8 cellular contexts compared by ENCODE assay signal in genomic region chr12:104215638-104216297, GRCh38. TPM values are rescaled to one million over a fixed set of nuclear protein-coding genes. Genes with fewer than 3 reads are reported as not detected.
DNase-seq lines count a peak whose midpoint lies in the region; ATAC-seq and TF ChIP-seq lines count a peak whose summit lies in the region.

TXNRD1 (plus strand) TSS chr12:104215779; CDS start chr12:104215803, 24 bp downstream.

- H2AFZ ChIP-seq in OCI-LY3 (ENCODE audit: low read depth, low read length) = no peak within 1 kb of the TSS

- no peaks in the 10 kb centered on the region for H3K79me2 ChIP-seq in OCI-LY3 (ENCODE audit: low read length)

- H3K4me3 Mint-ChIP-seq in natural killer cell = peak within 1 kb of the TSS; percentile 87
- H3K4me3 Mint-ChIP-seq in stimulated activated naive B cell treated with anti-CD40 and anti-IgM and Interleukin-4, amounts not matched to agents 10 μg/mL and 1 μg/mL and 100 μg/mL, for 72 hours = peak within 1 kb of the TSS; percentile 82 to 90

- no peaks in the 10 kb centered on the region for H3K36me3 ChIP-seq in OCI-LY3 (replicated peaks; ENCODE audit: low read depth, low read length)

- TF ChIP-seq CTCF in OCI-LY3 (IDR thresholded peaks at IDR 0.05; ENCODE audit: low read depth, low read length) (peak; percentile 50), fibroblast of pulmonary artery (IDR thresholded peaks at IDR 0.05; ENCODE audit: low read length, missing control alignments) (peak; percentile 57), natural killer cell (IDR thresholded peaks at IDR 0.05) (peak; percentile 81)

- no peaks in the 10 kb centered on the region for H3K36me3 Mint-ChIP-seq in natural killer cell
- H3K36me3 Mint-ChIP-seq in stimulated activated naive B cell treated with anti-CD40 and anti-IgM and Interleukin-4, amounts not matched to agents 10 μg/mL and 1 μg/mL and 100 μg/mL, for 72 hours = no peaks in the 10 kb centered on the region

- H3K4me3 ChIP-seq in OCI-LY3 (ENCODE audit: low read length) = peak within 1 kb of the TSS; percentile 73
- H3K4me3 ChIP-seq in fibroblast of pulmonary artery (replicated peaks; ENCODE audit: low read depth, low read length) = peak within 1 kb of the TSS; percentile 61

- no peaks in the 10 kb centered on the region for H3K27me3 ChIP-seq in OCI-LY3 (ENCODE audit: low read depth, low read length)

- peak; percentile 79 for DNase-seq in activated T-helper 1 cell treated with Interleukin-2 at 50 U/mL for 16 hours (ENCODE audit: low read depth)
- peak; percentile 83 for DNase-seq in fibroblast of pulmonary artery (ENCODE audit: low read depth)
- DNase-seq in natural killer cell = peak; percentile 78
- peak; percentile 82 for DNase-seq in stimulated activated naive B cell treated with anti-CD40 and anti-IgM and Interleukin-4, amounts not matched to agents 10 μg/mL and 1 μg/mL and 100 μg/mL, for 72 hours
- no peak for DNase-seq in NCI-H2107 (lab: John Stamatoyannopoulos, UW)

- peaks cover 0 to 5% of the 10 kb centered on the region in 2 donors for H3K27me3 Mint-ChIP-seq in natural killer cell (ENCODE audit: low read depth in 2 of 2)
- H3K27me3 Mint-ChIP-seq in stimulated activated naive B cell treated with anti-CD40 and anti-IgM and Interleukin-4, amounts not matched to agents 10 μg/mL and 1 μg/mL and 100 μg/mL, for 72 hours = peaks cover 7 to 11% of the 10 kb centered on the region in 2 donors

- H3K27ac ChIP-seq in OCI-LY3 (ENCODE audit: low read length) = no peak within 1 kb of the TSS

- H3K9me3 ChIP-seq in OCI-LY3 (ENCODE audit: insufficient read depth, low read length) = no peaks in the 10 kb centered on the region

- H3K9me3 Mint-ChIP-seq in natural killer cell = no peaks in the 10 kb centered on the region
- H3K9me3 Mint-ChIP-seq in stimulated activated naive B cell treated with anti-CD40 and anti-IgM and Interleukin-4, amounts not matched to agents 10 μg/mL and 1 μg/mL and 100 μg/mL, for 72 hours = no peaks in the 10 kb centered on the region

- peak within 1 kb of the TSS; percentile 47; the same call in 1 of the 2 replicates for H3K9ac ChIP-seq in OCI-LY3 (ENCODE audit: low read length)

- intact Hi-C loops in natural killer cell (cut with micrococcal nuclease) = loop anchor here (1.0 to 5.0 kb wide), 3 partner anchors 72 to 143 kb away; partner anchors contain the start of gene EID3

- H3K4me1 Mint-ChIP-seq in natural killer cell = peaks cover 10 to 20% of the 10 kb centered on the region in 2 donors
- H3K4me1 Mint-ChIP-seq in stimulated activated naive B cell treated with anti-CD40 and anti-IgM and Interleukin-4, amounts not matched to agents 10 μg/mL and 1 μg/mL and 100 μg/mL, for 72 hours = peaks cover 10 to 21% of the 10 kb centered on the region in 2 donors

- H4K20me1 ChIP-seq in OCI-LY3 (ENCODE audit: insufficient read depth, low read length) = no peaks in the 10 kb centered on the region

- H3K27ac Mint-ChIP-seq in natural killer cell = peak within 1 kb of the TSS in 1 of 2 donors; percentile 89
- peak within 1 kb of the TSS; percentile 83 for H3K27ac Mint-ChIP-seq in stimulated activated naive B cell treated with anti-CD40 and anti-IgM and Interleukin-4, amounts not matched to agents 10 μg/mL and 1 μg/mL and 100 μg/mL, for 72 hours

- peak; percentile 90 for ATAC-seq in GM18502 (IDR thresholded peaks at IDR 0.05; ENCODE audit: poor library complexity, unreplicated experiment)
- ATAC-seq in HG02870 (IDR thresholded peaks at IDR 0.05; ENCODE audit: unreplicated experiment) = peak; percentile 81
- peak; percentile 94 to 98 (median 98) for ATAC-seq in natural killer cell
- ATAC-seq in stimulated activated naive B cell treated with anti-CD40 and anti-IgM and Interleukin-4, amounts not matched to agents 10 μg/mL and 1 μg/mL and 100 μg/mL, for 72 hours (replicated peaks) = peak; percentile 95

- peak within 1 kb of the TSS; percentile 62 for H3K4me2 ChIP-seq in OCI-LY3 (ENCODE audit: low read length)

- 0 out of 2 replicates have a peak, but pooled peaks cover 7% of the 10 kb centered on the region for H3K4me1 ChIP-seq in OCI-LY3 (ENCODE audit: low read length)

RNA-seq across cellular contexts. Expression of gene TXNRD1, which starts in this region (rescaled TPM):
- total RNA-seq in natural killer cell = 10 to 100 TPM; 46.9 to 59.7 (median 47.3) TPM
